ENCODE assay signal across 1 cellular context in the genomic region with DNA sequence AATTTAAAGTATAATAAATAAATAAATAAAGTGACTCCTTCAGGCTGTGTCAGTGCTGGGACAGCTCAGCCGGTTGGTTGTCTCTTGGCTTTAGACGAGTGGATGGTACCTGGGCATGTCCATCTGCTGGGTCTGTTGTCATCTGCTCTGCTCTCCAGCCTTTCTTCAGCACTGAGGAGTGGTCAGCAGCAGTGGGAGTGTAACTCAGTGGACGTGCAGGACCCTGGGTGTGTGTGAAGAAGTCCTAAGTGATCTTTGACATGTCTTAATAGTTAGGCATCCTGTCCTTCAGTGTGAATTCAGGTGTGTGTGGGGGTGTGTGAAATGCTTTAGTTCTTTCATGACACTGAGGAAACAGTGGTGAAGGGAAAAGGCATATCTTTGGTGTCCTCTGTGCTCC.
TF ChIP-seq lines count a peak whose summit lies in the region.

No MANE protein-coding gene starts in this region.

TF ChIP-seq in GM12878, 131 proteins besides CTCF, POLR2A, EP300 and RAD21:
- no peak for TF ChIP-seq TCF3 (IDR thresholded peaks at IDR 0.05; ENCODE audit: borderline replicate concordance, insufficient read depth, low read depth, low read length)
- TF ChIP-seq, protein P1, sequence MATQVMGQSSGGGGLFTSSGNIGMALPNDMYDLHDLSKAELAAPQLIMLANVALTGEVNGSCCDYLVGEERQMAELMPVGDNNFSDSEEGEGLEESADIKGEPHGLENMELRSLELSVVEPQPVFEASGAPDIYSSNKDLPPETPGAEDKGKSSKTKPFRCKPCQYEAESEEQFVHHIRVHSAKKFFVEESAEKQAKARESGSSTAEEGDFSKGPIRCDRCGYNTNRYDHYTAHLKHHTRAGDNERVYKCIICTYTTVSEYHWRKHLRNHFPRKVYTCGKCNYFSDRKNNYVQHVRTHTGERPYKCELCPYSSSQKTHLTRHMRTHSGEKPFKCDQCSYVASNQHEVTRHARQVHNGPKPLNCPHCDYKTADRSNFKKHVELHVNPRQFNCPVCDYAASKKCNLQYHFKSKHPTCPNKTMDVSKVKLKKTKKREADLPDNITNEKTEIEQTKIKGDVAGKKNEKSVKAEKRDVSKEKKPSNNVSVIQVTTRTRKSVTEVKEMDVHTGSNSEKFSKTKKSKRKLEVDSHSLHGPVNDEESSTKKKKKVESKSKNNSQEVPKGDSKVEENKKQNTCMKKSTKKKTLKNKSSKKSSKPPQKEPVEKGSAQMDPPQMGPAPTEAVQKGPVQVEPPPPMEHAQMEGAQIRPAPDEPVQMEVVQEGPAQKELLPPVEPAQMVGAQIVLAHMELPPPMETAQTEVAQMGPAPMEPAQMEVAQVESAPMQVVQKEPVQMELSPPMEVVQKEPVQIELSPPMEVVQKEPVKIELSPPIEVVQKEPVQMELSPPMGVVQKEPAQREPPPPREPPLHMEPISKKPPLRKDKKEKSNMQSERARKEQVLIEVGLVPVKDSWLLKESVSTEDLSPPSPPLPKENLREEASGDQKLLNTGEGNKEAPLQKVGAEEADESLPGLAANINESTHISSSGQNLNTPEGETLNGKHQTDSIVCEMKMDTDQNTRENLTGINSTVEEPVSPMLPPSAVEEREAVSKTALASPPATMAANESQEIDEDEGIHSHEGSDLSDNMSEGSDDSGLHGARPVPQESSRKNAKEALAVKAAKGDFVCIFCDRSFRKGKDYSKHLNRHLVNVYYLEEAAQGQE (IDR thresholded peaks at IDR 0.05; ENCODE audit: low read depth, low read length), result peak; percentile 19; the same call in 1 of the 2 replicates
